In the genomic region with DNA sequence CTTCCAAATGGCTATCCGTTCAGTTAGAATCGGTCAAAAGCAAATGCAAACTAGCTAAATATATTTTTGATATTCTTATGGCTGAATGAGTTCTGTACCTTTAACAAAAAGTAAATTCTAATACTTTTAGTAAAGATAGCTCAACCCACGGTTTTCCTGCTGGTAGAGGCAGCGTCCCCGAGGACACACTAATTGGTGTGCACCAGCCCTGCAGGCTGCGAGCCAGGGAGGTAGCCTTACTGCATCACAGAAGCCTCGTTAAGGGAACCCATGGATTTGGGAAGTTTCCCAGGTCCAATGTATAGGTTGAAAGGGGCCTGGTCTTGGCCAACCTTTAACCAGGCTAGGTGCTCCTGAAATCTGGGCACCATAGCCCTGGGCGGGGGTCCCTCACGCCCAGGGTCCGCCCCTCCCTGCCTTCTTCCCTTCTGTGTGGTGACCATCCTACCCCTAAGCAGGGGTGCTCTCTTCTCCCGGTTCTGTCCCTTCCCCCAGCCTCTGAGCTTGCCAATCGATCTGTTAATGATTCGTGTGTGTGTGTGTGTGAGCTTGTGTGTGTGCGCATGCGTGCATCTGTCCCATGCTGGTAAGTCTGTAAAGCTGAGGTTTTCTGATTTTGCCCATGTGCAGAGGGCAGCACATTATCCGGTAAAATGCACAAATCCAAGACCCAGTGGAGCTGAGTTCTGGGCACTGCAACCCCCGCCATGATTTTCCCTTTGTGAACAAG, we compare ENCODE assay signal across 21 cellular contexts.
DNase-seq lines count a peak whose midpoint lies in the region; ATAC-seq, FAIRE-seq and TF ChIP-seq lines count a peak whose summit lies in the region.
"Had no signal": no experiment of that assay in that cellular context is flagged by ENCODE, and none has a peak within 500 bp of the region (broad histone marks: within the 10 kb centered on the region; RNA-seq: fewer than 3 reads in every experiment).

No MANE protein-coding gene starts in this region.

- no peak overlapping the region for H2AFZ ChIP-seq in H9 (ENCODE audit: low read length)

- H3K9me3 ChIP-seq in BLaER1: peaks cover 44% of the 10 kb centered on the region
- peaks cover 8% of the 10 kb centered on the region for H3K9me3 ChIP-seq in H9 (ENCODE audit: control insufficient read depth, low read depth, low read length)
- H3K9me3 ChIP-seq in aorta (ENCODE audit: control insufficient read depth, low read length): no peaks in the 10 kb centered on the region
- H3K9me3 ChIP-seq: HAP-1 had no signal

- no peak overlapping the region for H3K23ac ChIP-seq in H9 (ENCODE audit: insufficient read length, low read depth, low read length)

- H3K4me3 ChIP-seq in BLaER1: no peak overlapping the region
- H3K4me3 ChIP-seq in aorta (ENCODE audit: low read length in 2 of 2): no peak overlapping the region
- H3K4me3 ChIP-seq: HAP-1 had no signal

- no peak for ATAC-seq in aorta (ENCODE audit: low FRiP score)
- ATAC-seq: HepG2 had no signal

- H3K4ac ChIP-seq in H9 (ENCODE audit: low read depth, low read length): no peak overlapping the region

- H3K4me1 ChIP-seq in BLaER1 (peaks cover 80% of the 10 kb centered on the region), H9 (ENCODE audit: insufficient read depth, low read length) (no peaks in the 10 kb centered on the region), aorta (ENCODE audit: control insufficient read depth in 1 of 2, insufficient read depth in 2 of 2, low read length in 2 of 2) (no peaks in the 10 kb centered on the region)
- H3K4me1 ChIP-seq: HAP-1 had no signal

- H3K36me3 ChIP-seq in BLaER1: peaks cover 54% of the 10 kb centered on the region
- H3K36me3 ChIP-seq in aorta (ENCODE audit: control insufficient read depth in 1 of 2, insufficient read depth in 2 of 2, low read length in 1 of 2): no peaks in the 10 kb centered on the region
- H3K36me3 ChIP-seq: HAP-1 had no signal

- no peak overlapping the region for H3K4me3 Mint-ChIP-seq in H9
- H3K4me3 Mint-ChIP-seq in glutamatergic neuron (ENCODE audit: unreplicated experiment): peak overlapping the region; percentile 53
- H3K4me3 Mint-ChIP-seq: CD4-positive, CD25-positive, alpha-beta regulatory T cell; CD8-positive, alpha-beta memory T cell; IgD-negative memory B cell had no signal

- intact Hi-C loops in aorta (cut with DNase I): no loop called here

- H3K27me3 ChIP-seq in BLaER1 (no peaks in the 10 kb centered on the region), H9 (ENCODE audit: insufficient read depth, low read length) (no peaks in the 10 kb centered on the region), aorta (ENCODE audit: control insufficient read depth in 1 of 2, insufficient read depth in 2 of 2, low read length in 1 of 2) (no peaks in the 10 kb centered on the region)

- TF ChIP-seq CTCF in H9 (conservative IDR thresholded peaks at IDR 0.05) (no peak), glutamatergic neuron (IDR thresholded peaks at IDR 0.05; ENCODE audit: partially characterized antibody, unreplicated experiment) (no peak)

- no peak overlapping the region for H2AK5ac ChIP-seq in H9 (ENCODE audit: insufficient read length, low read length)

- H3K79me1 ChIP-seq in H9 (ENCODE audit: insufficient read depth, low read depth, low read length, poor library complexity, severe bottlenecking): no peaks in the 10 kb centered on the region

- DNase-seq in H9: no peak
- DNase-seq in glutamatergic neuron: peak; percentile 56
- peak; percentile 70 for DNase-seq in retina
- DNase-seq in OCI-M2 (lab: John Stamatoyannopoulos, UW; ENCODE audit: unreplicated experiment): no peak
- no peak for DNase-seq in frontal cortex (ENCODE audit: low spot score in 2 of 2)
- no peak for DNase-seq in aorta
- DNase-seq: 8988T; C1 segment of cervical spinal cord; CD4-positive, CD25-positive, alpha-beta regulatory T cell; CD8-positive, alpha-beta memory T cell; COR-L47; DMS 273 treated with DMSO at 0.1 percent for 48 hours; DMS53; GOT3 had no signal

- H3K4me2 ChIP-seq in BLaER1: peak overlapping the region; percentile 69
- no peak overlapping the region for H3K4me2 ChIP-seq in H9 (ENCODE audit: insufficient read depth, insufficient read length, low read length)

- no CpG with 5 or more reads among the region's 17 CpGs for WGBS in H9 (ENCODE audit: extremely low coverage, insufficient read length, low lambda C conversion rate)
- WGBS in aorta, 2 donors: 75 to 80% methylated on average over 17 of the region's 17 CpGs

- H3K36me3 Mint-ChIP-seq in H9 (ENCODE audit: insufficient read depth in 1 of 3, low read depth in 3 of 3): peaks cover 5 to 25% (median 22%) of the 10 kb centered on the region in 3 experiments
- H3K36me3 Mint-ChIP-seq in glutamatergic neuron (ENCODE audit: unreplicated experiment): peaks cover 4% of the 10 kb centered on the region
- H3K36me3 Mint-ChIP-seq: CD4-positive, CD25-positive, alpha-beta regulatory T cell; CD8-positive, alpha-beta memory T cell; IgD-negative memory B cell had no signal

- H3K4me1 Mint-ChIP-seq in H9 (peaks cover 6 to 7% of the 10 kb centered on the region in 2 experiments), glutamatergic neuron (ENCODE audit: low read depth, unreplicated experiment) (peaks cover 4% of the 10 kb centered on the region)
- H3K4me1 Mint-ChIP-seq: CD4-positive, CD25-positive, alpha-beta regulatory T cell; CD8-positive, alpha-beta memory T cell; IgD-negative memory B cell had no signal

- H4K8ac ChIP-seq in H9 (replicated peaks; ENCODE audit: insufficient read length, low read depth, low read length): no peak overlapping the region

- H3K27ac Mint-ChIP-seq in H9 (peak overlapping the region in 2 of 3 experiments; percentile 63 to 72; a peak in 4 of 7 replicates), glutamatergic neuron (ENCODE audit: unreplicated experiment) (no peak overlapping the region)
- H3K27ac Mint-ChIP-seq: CD4-positive, CD25-positive, alpha-beta regulatory T cell; IgD-negative memory B cell had no signal

- no peak for FAIRE-seq in frontal cortex (lab: Jason Lieb, UNC)
- FAIRE-seq: G401.6, GM12891, GM18507, HepG2 had no signal

- H3K9me3 Mint-ChIP-seq in H9: peaks cover 15 to 23% of the 10 kb centered on the region in 2 experiments
- H3K9me3 Mint-ChIP-seq in glutamatergic neuron (ENCODE audit: unreplicated experiment): peaks cover 8% of the 10 kb centered on the region

- no peak overlapping the region for H2BK5ac ChIP-seq in H9 (ENCODE audit: insufficient read length, low read length)

- no peaks in the 10 kb centered on the region for H4K20me1 ChIP-seq in BLaER1
- no peaks in the 10 kb centered on the region for H4K20me1 ChIP-seq in H9 (ENCODE audit: control insufficient read depth, insufficient read depth, insufficient read length)

- H3K27ac ChIP-seq in BLaER1: no peak overlapping the region
- no peak overlapping the region for H3K27ac ChIP-seq in H9 (ENCODE audit: insufficient read length, low read depth, low read length)
- H3K27ac ChIP-seq in aorta (ENCODE audit: low read depth in 1 of 2, low read length in 2 of 2): no peak overlapping the region

- H3K9ac ChIP-seq in BLaER1 (no peak overlapping the region), H9 (ENCODE audit: extremely low read depth, insufficient read length, low read length) (no peak overlapping the region)

- no peak overlapping the region for H2BK12ac ChIP-seq in H9 (ENCODE audit: insufficient read length, low read depth, low read length)

- H2BK120ac ChIP-seq in H9 (ENCODE audit: low read depth, low read length, poor library complexity, severe bottlenecking): no peak overlapping the region

- H3K23me2 ChIP-seq in H9 (ENCODE audit: insufficient read length, low read depth, low read length, poor library complexity, severe bottlenecking): no peaks in the 10 kb centered on the region

- no peak overlapping the region for H2BK15ac ChIP-seq in H9 (ENCODE audit: low read depth, low read length)

- no peak overlapping the region for H3T11ph ChIP-seq in H9 (ENCODE audit: low read length)

- H4K5ac ChIP-seq in H9 (ENCODE audit: insufficient read length, low read depth, low read length): no peak overlapping the region

- H3K79me2 ChIP-seq in H9 (ENCODE audit: insufficient read depth, low read length): no peaks in the 10 kb centered on the region

- H2BK20ac ChIP-seq in H9 (ENCODE audit: low read depth, low read length, poor library complexity, severe bottlenecking): no peak overlapping the region

- no peak overlapping the region for H4K91ac ChIP-seq in H9 (ENCODE audit: insufficient read length, low read depth, low read length)

- H3K56ac ChIP-seq in H9 (ENCODE audit: insufficient read length, low read depth, low read length): no peak overlapping the region

- H3K14ac ChIP-seq in H9 (ENCODE audit: insufficient read depth, low read length): no peak overlapping the region

- peaks cover 1% of the 10 kb centered on the region; the same call in 1 of the 2 replicates for H3K27me3 Mint-ChIP-seq in H9 (ENCODE audit: low read depth)
- peaks cover 6% of the 10 kb centered on the region for H3K27me3 Mint-ChIP-seq in glutamatergic neuron (ENCODE audit: unreplicated experiment)
- H3K27me3 Mint-ChIP-seq: CD4-positive, CD25-positive, alpha-beta regulatory T cell; IgD-negative memory B cell had no signal

- H3K18ac ChIP-seq in H9 (ENCODE audit: insufficient read length, low read depth, low read length): no peak overlapping the region

Comparison
In these comparisons a context has a peak if more than half of its experiments do, and no peak if none do; other contexts are left out.
1. DNase-seq: peak in glutamatergic neuron (single experiment) and retina (single experiment); none in H9 (single experiment), OCI-M2 (single experiment), frontal cortex (0 of 2) and aorta (0 of 2).